Comparison of ENCODE assay signal across 22 cellular contexts in genomic region chr6:52513896-52514295, GRCh38.
A peak's percentile ranks its signal among the peaks of the same experiment; 100 is the strongest.
DNase-seq lines count a peak whose midpoint lies in the region; ATAC-seq, FAIRE-seq and TF ChIP-seq lines count a peak whose summit lies in the region.
"Had no signal": no experiment of that assay in that cellular context is flagged by ENCODE, and none has a peak within 500 bp of the region (broad histone marks: within the 10 kb centered on the region; RNA-seq: fewer than 3 reads in every experiment).

No MANE protein-coding gene starts in this region.

- H3K27ac Mint-ChIP-seq in activated naive CD8-positive, alpha-beta T cell treated with anti-CD3 and anti-CD28 coated beads, Interleukin-2, amount 50 U/mL, for 24 hours: no peak overlapping the region
- H3K27ac Mint-ChIP-seq: activated naive CD4-positive, alpha-beta T cell treated with anti-CD3 and anti-CD28 coated beads, Interleukin-2, amount 10 ng/mL, durations not matched to agents 7 days and 5 days had no signal

- H3K4me3 Mint-ChIP-seq in activated naive CD8-positive, alpha-beta T cell treated with anti-CD3 and anti-CD28 coated beads, Interleukin-2, amount 50 U/mL, for 24 hours: no peak overlapping the region
- H3K4me3 Mint-ChIP-seq: activated naive CD4-positive, alpha-beta T cell treated with anti-CD3 and anti-CD28 coated beads, Interleukin-2, amount 10 ng/mL, durations not matched to agents 7 days and 5 days; CD8-positive, alpha-beta memory T cell; H9 had no signal

- TF ChIP-seq CTCF in liver (IDR thresholded peaks at IDR 0.05; ENCODE audit: low read depth, low read length, missing input control) (no peak), HepG2 (CRISPR knock-in tag; IDR thresholded peaks at IDR 0.05) (no peak), foreskin keratinocyte (conservative IDR thresholded peaks at IDR 0.05) (no peak), gastrocnemius medialis (IDR thresholded peaks at IDR 0.05 in 4 of 5, conservative IDR thresholded peaks at IDR 0.05 in 1 of 5) (no peak)

- no peak for FAIRE-seq in HepG2 (lab: Jason Lieb, UNC)
- FAIRE-seq: GM18507, RCC 7860, small intestine had no signal

- TF ChIP-seq POLR2A in HepG2 (IDR thresholded peaks at IDR 0.05; ENCODE audit: insufficient read depth in 1 of 2, low read depth in 2 of 2, low read length in 2 of 2): no peak
- no peak for TF ChIP-seq POLR2A in gastrocnemius medialis (IDR thresholded peaks at IDR 0.05)

- H4K20me1 ChIP-seq in HepG2 (ENCODE audit: insufficient read depth, low read length): no peaks in the 10 kb centered on the region

- intact Hi-C loops in HepG2 (cut with micrococcal nuclease; ENCODE audit: unreplicated experiment) (loop anchor here (2.0 to 10.0 kb wide), 2 partner anchors 93 to 151 kb away; partner anchors contain the start of gene EFHC1), gastrocnemius medialis (cut with DNase I; ENCODE audit: low total_unique reads) (loop anchor here (10.0 kb wide), 1 partner anchor 481 kb away; the partner anchor contains the start of gene GSTA4)

- POLR2A ChIA-PET in HepG2 (lab: Yijun Ruan, JAX): interaction anchor here (4.3 kb wide), 1 partner anchor 31 kb away, joined by 22 read pairs; no protein-coding TSS in a partner anchor

- H3K4me1 Mint-ChIP-seq in activated naive CD8-positive, alpha-beta T cell treated with anti-CD3 and anti-CD28 coated beads, Interleukin-2, amount 50 U/mL, for 24 hours: peaks cover 12% of the 10 kb centered on the region
- H3K4me1 Mint-ChIP-seq: activated naive CD4-positive, alpha-beta T cell treated with anti-CD3 and anti-CD28 coated beads, Interleukin-2, amount 10 ng/mL, durations not matched to agents 7 days and 5 days had no signal

- no peaks in the 10 kb centered on the region for H3K27me3 ChIP-seq in liver (ENCODE audit: control insufficient read depth in 4 of 4, insufficient read depth in 4 of 4, low read length in 3 of 4)
- no peaks in the 10 kb centered on the region for H3K27me3 ChIP-seq in HepG2 (ENCODE audit: control insufficient read depth in 1 of 2, insufficient read depth in 2 of 2, low read length in 2 of 2)
- no peaks in the 10 kb centered on the region for H3K27me3 ChIP-seq in foreskin keratinocyte
- H3K27me3 ChIP-seq in gastrocnemius medialis: no peaks in the 10 kb centered on the region
- H3K27me3 ChIP-seq: upper lobe of left lung had no signal

- no peak overlapping the region for H2AFZ ChIP-seq in HepG2 (ENCODE audit: low read length)

- 89% methylated on average over 4 of the region's 4 CpGs for WGBS in liver
- WGBS in HepG2 (ENCODE audit: low lambda C conversion rate): 97% methylated on average over 4 of the region's 4 CpGs

- H3K9me3 Mint-ChIP-seq in activated naive CD8-positive, alpha-beta T cell treated with anti-CD3 and anti-CD28 coated beads, Interleukin-2, amount 50 U/mL, for 24 hours: no peaks in the 10 kb centered on the region
- H3K9me3 Mint-ChIP-seq: activated naive CD4-positive, alpha-beta T cell treated with anti-CD3 and anti-CD28 coated beads, Interleukin-2, amount 10 ng/mL, durations not matched to agents 7 days and 5 days; CD8-positive, alpha-beta memory T cell; H9 had no signal

- H3K4me2 ChIP-seq in HepG2 (ENCODE audit: low read depth, low read length): no peak overlapping the region

- peaks cover 4% of the 10 kb centered on the region for H3K36me3 Mint-ChIP-seq in activated naive CD8-positive, alpha-beta T cell treated with anti-CD3 and anti-CD28 coated beads, Interleukin-2, amount 50 U/mL, for 24 hours (ENCODE audit: low read depth)
- H3K36me3 Mint-ChIP-seq: activated naive CD4-positive, alpha-beta T cell treated with anti-CD3 and anti-CD28 coated beads, Interleukin-2, amount 10 ng/mL, durations not matched to agents 7 days and 5 days had no signal

- H3K9me3 ChIP-seq in liver (ENCODE audit: control insufficient read depth in 4 of 4, low read length in 3 of 4) (no peaks in the 10 kb centered on the region), HepG2 (ENCODE audit: low read length) (no peaks in the 10 kb centered on the region), gastrocnemius medialis (no peaks in the 10 kb centered on the region)
- H3K9me3 ChIP-seq: mucosa of descending colon, upper lobe of left lung had no signal

- TF ChIP-seq EP300 in HepG2 (IDR thresholded peaks at IDR 0.05; ENCODE audit: low read depth in 2 of 2, low read length in 2 of 2): no peak
- TF ChIP-seq EP300 in HepG2 (CRISPR knock-in tag; IDR thresholded peaks at IDR 0.05; ENCODE audit: borderline replicate concordance): no peak

- DNase-seq in HepG2 (ENCODE audit: low spot score): no peak
- DNase-seq in foreskin keratinocyte: no peak
- no peak for DNase-seq in gastrocnemius medialis
- DNase-seq in activated naive CD8-positive, alpha-beta T cell treated with anti-CD3 and anti-CD28 coated beads, Interleukin-2, amount 50 U/mL, for 24 hours: no peak
- no peak for DNase-seq in OCI-M2 (lab: John Stamatoyannopoulos, UW; ENCODE audit: unreplicated experiment)
- no peak for DNase-seq in NCI-H146 treated with DMSO at 0.1 percent for 48 hours (lab: John Stamatoyannopoulos, UW; ENCODE audit: unreplicated experiment)
- DNase-seq: activated CD8-positive, alpha-beta memory T cell treated with anti-CD3 and anti-CD28 coated beads, Interleukin-2, amount 50 U/mL, for 48 hours; activated naive CD4-positive, alpha-beta T cell treated with anti-CD3 and anti-CD28 coated beads, Interleukin-2, amount 10 ng/mL, durations not matched to agents 7 days and 5 days; CD8-positive, alpha-beta memory T cell; DND-41; H9; hippocampal formation; mucosa of descending colon; NCI-H2171 treated with DMSO at 0.1 percent for 48 hours; NCI-H748 treated with DMSO at 0.1 percent for 48 hours; occipital lobe; small intestine; upper lobe of left lung had no signal

- H3K36me3 ChIP-seq in liver (ENCODE audit: control insufficient read depth in 4 of 4, insufficient read depth in 3 of 4, low read depth in 1 of 4, low read length in 3 of 4) (peaks cover 3 to 17% (median 11%) of the 10 kb centered on the region in 4 donors), HepG2 (replicated peaks in 1 of 2; ENCODE audit: control insufficient read depth in 1 of 2, insufficient read depth in 2 of 2, low read length in 2 of 2) (peaks cover 47 to 89% of the 10 kb centered on the region in 2 experiments), gastrocnemius medialis (no peaks in the 10 kb centered on the region)

- H3K4me1 ChIP-seq in liver (ENCODE audit: control insufficient read depth in 4 of 4, insufficient read depth in 4 of 4, low read length in 3 of 4): peaks cover 3 to 20% (median 11%) of the 10 kb centered on the region in 4 donors
- peaks cover 48% of the 10 kb centered on the region for H3K4me1 ChIP-seq in HepG2 (ENCODE audit: insufficient read depth, low read length)
- H3K4me1 ChIP-seq in foreskin keratinocyte: peaks cover 51% of the 10 kb centered on the region
- peaks cover 23 to 39% of the 10 kb centered on the region in 2 donors for H3K4me1 ChIP-seq in gastrocnemius medialis

- BruUV-seq in HepG2 (replicated peaks; lab: Mats Ljungman, UMichigan): no TSS peak

- H3K9ac ChIP-seq in liver (ENCODE audit: low read depth in 1 of 2, low read length in 2 of 2) (no peak overlapping the region), HepG2 (ENCODE audit: insufficient read depth, low read depth, low read length) (no peak overlapping the region)

- ATAC-seq in HepG2 (no peak), foreskin keratinocyte (no peak), gastrocnemius medialis (no peak), HG02938 (IDR thresholded peaks at IDR 0.05; ENCODE audit: unreplicated experiment) (no peak)
- no peak for ATAC-seq in activated naive CD8-positive, alpha-beta T cell treated with anti-CD3 and anti-CD28 coated beads, Interleukin-2, amount 50 U/mL, for 24 hours
- ATAC-seq: mucosa of descending colon had no signal

- peaks cover 15% of the 10 kb centered on the region for H3K79me2 ChIP-seq in HepG2 (ENCODE audit: insufficient read depth, low read length)

- H3K4me3 ChIP-seq in liver (ENCODE audit: low read depth in 1 of 3, low read length in 3 of 3) (no peak overlapping the region), HepG2 (replicated peaks in 1 of 3; ENCODE audit: insufficient read depth in 1 of 3, low read depth in 2 of 3, low read length in 3 of 3) (no peak overlapping the region), gastrocnemius medialis (no peak overlapping the region)
- H3K4me3 ChIP-seq: mucosa of descending colon, upper lobe of left lung had no signal

- H3K27me3 Mint-ChIP-seq in activated naive CD8-positive, alpha-beta T cell treated with anti-CD3 and anti-CD28 coated beads, Interleukin-2, amount 50 U/mL, for 24 hours: no peaks in the 10 kb centered on the region
- H3K27me3 Mint-ChIP-seq: activated naive CD4-positive, alpha-beta T cell treated with anti-CD3 and anti-CD28 coated beads, Interleukin-2, amount 10 ng/mL, durations not matched to agents 7 days and 5 days had no signal

- TF ChIP-seq RAD21 in liver (IDR thresholded peaks at IDR 0.05): no peak
- no peak for TF ChIP-seq RAD21 in HepG2 (CRISPR knock-in tag; IDR thresholded peaks at IDR 0.05)

- CTCF ChIA-PET in HepG2 (lab: Yijun Ruan, JAX; ENCODE audit: low intra/inter-chr PET ratio, low total read pairs): no interaction called here

- in situ Hi-C loops in HepG2 (cut with HindIII; ENCODE audit: extremely low pct_ligation_motif_present, low pct_unique_long_range_greater_than_20kb) (no loop called here), gastrocnemius medialis (cut with MboI; ENCODE audit: low sequenced_read_pairs in 4 of 4) (loop anchor here in 1 of 4 donors (10.0 kb wide), 1 partner anchor 61 kb away; the partner anchor contains the start of gene TRAM2)

- H3K27ac ChIP-seq in liver (ENCODE audit: low read depth in 1 of 2, low read length in 2 of 2) (no peak overlapping the region), HepG2 (ENCODE audit: extremely low read length, insufficient read depth, low read length) (no peak overlapping the region), foreskin keratinocyte (peak overlapping the region; percentile 79), gastrocnemius medialis (peak overlapping the region; percentile 40 to 80 (median 61))

TF ChIP-seq in liver, 16 proteins besides CTCF, POLR2A, EP300 and RAD21 (continues in another document):
- peak; percentile 22 for TF ChIP-seq SP1 (IDR thresholded peaks at IDR 0.05)
- peak; percentile 59 to 73 for TF ChIP-seq HNF4A (conservative IDR thresholded peaks at IDR 0.05)
- no peak for TF ChIP-seq FOXA1 (IDR thresholded peaks at IDR 0.05)
- TF ChIP-seq NR2F2 (IDR thresholded peaks at IDR 0.05): no peak
- TF ChIP-seq FOXA2 (IDR thresholded peaks at IDR 0.05): no peak
- TF ChIP-seq RXRA (IDR thresholded peaks at IDR 0.05): no peak
- TF ChIP-seq TAF1 (conservative IDR thresholded peaks at IDR 0.05): peak; percentile 21

TF ChIP-seq in HepG2, 621 proteins besides CTCF, POLR2A, EP300 and RAD21:
- no peak for TF ChIP-seq FOXK1 (CRISPR knock-in tag; IDR thresholded peaks at IDR 0.05; ENCODE audit: borderline replicate concordance, low read depth)

Comparison
In these comparisons a context has a peak if more than half of its experiments do, and no peak if none do; other contexts are left out.
1. H3K27ac ChIP-seq: peak in foreskin keratinocyte (single experiment) and gastrocnemius medialis (4 of 4); none in liver (0 of 2) and HepG2 (single experiment).